ENCODE assay signal across 22 cellular contexts in the genomic region with DNA sequence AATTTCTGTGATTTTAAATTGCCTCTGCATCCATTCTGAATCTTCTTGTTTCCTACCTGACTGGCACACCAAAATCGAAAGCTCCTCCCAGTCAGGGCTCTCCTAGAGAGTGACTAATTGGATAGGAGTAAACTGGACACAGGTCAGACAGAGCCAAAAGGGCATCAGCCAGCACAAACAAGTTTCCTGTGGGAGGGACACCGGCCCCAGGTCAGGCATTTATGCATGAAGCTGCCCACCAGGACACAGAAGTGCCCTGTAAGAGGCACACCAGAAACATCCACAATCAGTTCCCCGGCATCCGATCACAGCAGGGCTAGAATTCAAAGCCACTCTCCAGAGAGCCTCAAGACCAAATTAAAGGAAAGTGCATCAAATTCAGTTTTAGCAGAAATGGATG.
DNase-seq lines count a peak whose midpoint lies in the region; ATAC-seq and TF ChIP-seq lines count a peak whose summit lies in the region.
"Had no signal": no experiment of that assay in that cellular context is flagged by ENCODE, and none has a peak within 500 bp of the region (broad histone marks: within the 10 kb centered on the region; RNA-seq: fewer than 3 reads in every experiment).

No MANE protein-coding gene starts in this region.

- H3K9me3 ChIP-seq in RWPE2 (ENCODE audit: severe bottlenecking) (no peaks in the 10 kb centered on the region), iPS-20b (ENCODE audit: insufficient read depth, low read depth, low read length) (no peaks in the 10 kb centered on the region), neuronal stem cell (replicated peaks in 1 of 2; ENCODE audit: control insufficient read depth in 2 of 2, insufficient read depth in 1 of 2, low read depth in 1 of 2, low read length in 2 of 2) (no peaks in the 10 kb centered on the region), esophagus muscularis mucosa (no peaks in the 10 kb centered on the region)
- H3K9me3 ChIP-seq: BLaER1, Caco-2 had no signal

- no peak overlapping the region for H2BK12ac ChIP-seq in neuronal stem cell (ENCODE audit: low read length)

- no peak overlapping the region for H3K4me2 ChIP-seq in neuronal stem cell (ENCODE audit: insufficient read depth, low read length, poor library complexity, severe bottlenecking)
- H3K4me2 ChIP-seq: BLaER1 had no signal

- H3K4me1 ChIP-seq in RWPE2 (ENCODE audit: insufficient read depth, poor library complexity, severe bottlenecking) (no peaks in the 10 kb centered on the region), iPS-20b (ENCODE audit: insufficient read depth, low read length) (peaks cover 20% of the 10 kb centered on the region; the same call in 1 of the 2 replicates), neuronal stem cell (ENCODE audit: control insufficient read depth in 2 of 2, insufficient read depth in 1 of 2, low read depth in 1 of 2, low read length in 2 of 2) (peaks cover 6 to 8% of the 10 kb centered on the region in 2 donors), esophagus muscularis mucosa (no peaks in the 10 kb centered on the region)

- no peak overlapping the region for H2AK5ac ChIP-seq in neuronal stem cell (ENCODE audit: low read depth, low read length)

- peak; percentile 42; the same call in 1 of the 3 replicates for ATAC-seq in RWPE2 (ENCODE audit: low read depth)
- no peak for ATAC-seq in HG02840 (IDR thresholded peaks at IDR 0.05; ENCODE audit: low FRiP score, unreplicated experiment)
- ATAC-seq: HepG2, K562 had no signal

- no peaks in the 10 kb centered on the region for H3K27me3 ChIP-seq in H7 (ENCODE audit: control insufficient read depth, insufficient read depth, low read length)
- peaks cover 12% of the 10 kb centered on the region for H3K27me3 ChIP-seq in RWPE2 (ENCODE audit: insufficient read depth, poor library complexity, severe bottlenecking)
- H3K27me3 ChIP-seq in iPS-20b (ENCODE audit: insufficient read depth, low read length) = no peaks in the 10 kb centered on the region
- no peaks in the 10 kb centered on the region for H3K27me3 ChIP-seq in neuronal stem cell (ENCODE audit: control insufficient read depth in 3 of 3, insufficient read depth in 3 of 3, low read depth in 1 of 3, low read length in 3 of 3)
- peaks cover 0 to 43% (median 0%) of the 10 kb centered on the region in 4 donors for H3K27me3 ChIP-seq in esophagus muscularis mucosa
- H3K27me3 ChIP-seq: BLaER1 had no signal

- TF ChIP-seq EP300 in esophagus muscularis mucosa (IDR thresholded peaks at IDR 0.05) = no peak

- H3K79me1 ChIP-seq in neuronal stem cell (ENCODE audit: low read depth, low read length) = no peaks in the 10 kb centered on the region

- no peak overlapping the region for H3K14ac ChIP-seq in neuronal stem cell (ENCODE audit: low read length)

- TF ChIP-seq CTCF in RWPE2 (IDR thresholded peaks at IDR 0.05; ENCODE audit: poor library complexity, severe bottlenecking) = no peak
- no peak for TF ChIP-seq CTCF in esophagus muscularis mucosa (IDR thresholded peaks at IDR 0.05)

- no peak overlapping the region for H3K23ac ChIP-seq in neuronal stem cell (ENCODE audit: low read depth, low read length, poor library complexity)

- no peak overlapping the region for H2BK120ac ChIP-seq in neuronal stem cell (ENCODE audit: low read depth, low read length)

- H3K27ac ChIP-seq in RWPE2 (ENCODE audit: poor library complexity, severe bottlenecking) (no peak overlapping the region), iPS-20b (ENCODE audit: low read length) (no peak overlapping the region), neuronal stem cell (replicated peaks; ENCODE audit: low read length) (no peak overlapping the region), esophagus muscularis mucosa (replicated peaks in 1 of 4) (no peak overlapping the region)
- H3K27ac ChIP-seq: BLaER1, GM23248 had no signal

- H4K8ac ChIP-seq in neuronal stem cell (ENCODE audit: low read depth, low read length) = no peak overlapping the region

- no peak overlapping the region for H4K91ac ChIP-seq in neuronal stem cell (ENCODE audit: low read depth, low read length, poor library complexity)

- H2BK5ac ChIP-seq in neuronal stem cell (ENCODE audit: low read length) = no peak overlapping the region

- WGBS in neuronal stem cell (ENCODE audit: extremely low coverage in 2 of 2, insufficient read length in 2 of 2, insufficient replicate concordance in 1 of 2), 2 donors = no CpG with 5 or more reads among the region's 4 CpGs
- WGBS in esophagus muscularis mucosa = 42% methylated on average over 4 of the region's 4 CpGs

- intact Hi-C loops in esophagus muscularis mucosa (cut with DNase I) = no loop called here

- H2AFZ ChIP-seq in neuronal stem cell (ENCODE audit: low read length) = peak overlapping the region; percentile 67
- H2AFZ ChIP-seq: GM23248 had no signal

- H3K9ac ChIP-seq in iPS-20b (ENCODE audit: low read depth, low read length) (peak overlapping the region; percentile 46; the same call in 1 of the 2 replicates), neuronal stem cell (ENCODE audit: low read depth, low read length, poor library complexity) (no peak overlapping the region)
- H3K9ac ChIP-seq: BLaER1, GM23248 had no signal

- H3K18ac ChIP-seq in neuronal stem cell (ENCODE audit: low read length) = peak overlapping the region; percentile 8

- H2BK15ac ChIP-seq in neuronal stem cell (ENCODE audit: low read length) = no peak overlapping the region

- H3K4ac ChIP-seq in neuronal stem cell (ENCODE audit: low read length) = no peak overlapping the region

- DNase-seq in H7 = peak; percentile 34
- no peak for DNase-seq in RWPE2 (ENCODE audit: low spot score)
- DNase-seq in neuronal stem cell (ENCODE audit: low spot score) = no peak
- DNase-seq in DMS153 treated with DMSO at 0.1 percent for 48 hours (lab: John Stamatoyannopoulos, UW; ENCODE audit: unreplicated experiment) = no peak
- DNase-seq in esophagus muscularis mucosa (ENCODE audit: extremely low spot score) = no peak
- DNase-seq: ACHN; Caco-2; CD4-positive, alpha-beta memory T cell; DMS 273 treated with DMSO at 0.1 percent for 48 hours; GM23248; NCI-H1092; NCI-H1436; NCI-H1930; NCI-H2171; NCI-H446; NCI-H526; Right ventricle myocardium superior had no signal

- no peak for TF ChIP-seq POLR2A in esophagus muscularis mucosa (IDR thresholded peaks at IDR 0.05; ENCODE audit: low read depth)

- H3K4me3 ChIP-seq in H7 (ENCODE audit: insufficient read depth, low read depth, low read length) = no peak overlapping the region
- no peak overlapping the region for H3K4me3 ChIP-seq in RWPE2 (ENCODE audit: severe bottlenecking)
- H3K4me3 ChIP-seq in iPS-20b (ENCODE audit: low read length) = no peak overlapping the region
- no peak overlapping the region for H3K4me3 ChIP-seq in neuronal stem cell (ENCODE audit: low read length in 2 of 2)
- no peak overlapping the region for H3K4me3 ChIP-seq in esophagus muscularis mucosa
- H3K4me3 ChIP-seq: BLaER1, GM23248, K562 had no signal

- H3K36me3 ChIP-seq in H7 (replicated peaks; ENCODE audit: control insufficient read depth, insufficient read depth, low read length) = no peaks in the 10 kb centered on the region
- no peaks in the 10 kb centered on the region for H3K36me3 ChIP-seq in RWPE2 (ENCODE audit: low read depth)
- no peaks in the 10 kb centered on the region for H3K36me3 ChIP-seq in iPS-20b (ENCODE audit: insufficient read depth, low read depth, low read length)
- no peaks in the 10 kb centered on the region for H3K36me3 ChIP-seq in neuronal stem cell (replicated peaks in 1 of 2; ENCODE audit: control insufficient read depth in 2 of 2, insufficient read depth in 2 of 2, low read length in 2 of 2)
- no peaks in the 10 kb centered on the region for H3K36me3 ChIP-seq in esophagus muscularis mucosa
- H3K36me3 ChIP-seq: BLaER1 had no signal
